ENCODE assay signal across 13 cellular contexts in genomic region chr4:16532240-16532990, GRCh38.
A peak's percentile ranks its signal among the peaks of the same experiment; 100 is the strongest.
DNase-seq lines count a peak whose midpoint lies in the region; ATAC-seq, FAIRE-seq and TF ChIP-seq lines count a peak whose summit lies in the region.
"Had no signal": no experiment of that assay in that cellular context is flagged by ENCODE, and none has a peak within 500 bp of the region (broad histone marks: within the 10 kb centered on the region; RNA-seq: fewer than 3 reads in every experiment).

No MANE protein-coding gene starts in this region.

- H3K79me2 ChIP-seq in HepG2 (ENCODE audit: insufficient read depth, low read length) = no peaks in the 10 kb centered on the region

- CTCF ChIA-PET in HepG2 (lab: Yijun Ruan, JAX; ENCODE audit: low intra/inter-chr PET ratio, low total read pairs) = no interaction called here

- FAIRE-seq in HepG2 (lab: Jason Lieb, UNC) = no peak
- FAIRE-seq: A204.1, small intestine, TTC549 had no signal

- no peak overlapping the region for H2AFZ ChIP-seq in HepG2 (ENCODE audit: low read length)

- H3K36me3 ChIP-seq in liver (ENCODE audit: control insufficient read depth in 4 of 4, insufficient read depth in 3 of 4, low read depth in 1 of 4, low read length in 3 of 4) (no peaks in the 10 kb centered on the region), HepG2 (replicated peaks in 1 of 2; ENCODE audit: control insufficient read depth in 1 of 2, insufficient read depth in 2 of 2, low read length in 2 of 2) (no peaks in the 10 kb centered on the region), aorta (ENCODE audit: control insufficient read depth in 1 of 2, insufficient read depth in 2 of 2, low read length in 1 of 2) (no peaks in the 10 kb centered on the region), colonic mucosa (no peaks in the 10 kb centered on the region)

- ATAC-seq in HepG2 = no peak
- peak; percentile 63 for ATAC-seq in aorta (ENCODE audit: low FRiP score)
- ATAC-seq in HG03378 (IDR thresholded peaks at IDR 0.05; ENCODE audit: unreplicated experiment) = no peak
- ATAC-seq in GM18498 (IDR thresholded peaks at IDR 0.05; ENCODE audit: unreplicated experiment) = no peak

- no peaks in the 10 kb centered on the region for H3K27me3 ChIP-seq in liver (ENCODE audit: control insufficient read depth in 4 of 4, insufficient read depth in 4 of 4, low read length in 3 of 4)
- H3K27me3 ChIP-seq in HepG2 (ENCODE audit: control insufficient read depth in 1 of 2, insufficient read depth in 2 of 2, low read length in 2 of 2) = no peaks in the 10 kb centered on the region; a peak in 1 of 5 replicates
- H3K27me3 ChIP-seq in aorta (ENCODE audit: control insufficient read depth in 1 of 2, insufficient read depth in 2 of 2, low read length in 1 of 2) = no peaks in the 10 kb centered on the region
- no peaks in the 10 kb centered on the region for H3K27me3 ChIP-seq in colonic mucosa
- H3K27me3 ChIP-seq: dorsolateral prefrontal cortex had no signal

- TF ChIP-seq EP300 in HepG2 (IDR thresholded peaks at IDR 0.05; ENCODE audit: low read depth in 2 of 2, low read length in 2 of 2) (no peak), HepG2 (CRISPR knock-in tag; IDR thresholded peaks at IDR 0.05; ENCODE audit: borderline replicate concordance) (no peak)

- H3K4me3 ChIP-seq in liver (ENCODE audit: low read depth in 1 of 3, low read length in 3 of 3) = no peak overlapping the region
- H3K4me3 ChIP-seq in HepG2 (replicated peaks in 1 of 3; ENCODE audit: insufficient read depth in 1 of 3, low read depth in 2 of 3, low read length in 3 of 3) = no peak overlapping the region
- H3K4me3 ChIP-seq in epithelial cell of esophagus (ENCODE audit: low read length) = no peak overlapping the region
- no peak overlapping the region for H3K4me3 ChIP-seq in aorta (ENCODE audit: low read length in 2 of 2)
- no peak overlapping the region for H3K4me3 ChIP-seq in colonic mucosa
- H3K4me3 ChIP-seq: dorsolateral prefrontal cortex had no signal

- POLR2A ChIA-PET in HepG2 (lab: Yijun Ruan, JAX) = no interaction called here

- H3K9ac ChIP-seq in liver (ENCODE audit: low read depth in 1 of 2, low read length in 2 of 2) (no peak overlapping the region), HepG2 (ENCODE audit: insufficient read depth, low read depth, low read length) (no peak overlapping the region), colonic mucosa (ENCODE audit: low read depth in 2 of 2, low read length in 2 of 2) (no peak overlapping the region)

- H3K9me3 ChIP-seq in liver (ENCODE audit: control insufficient read depth in 4 of 4, low read length in 3 of 4) (no peaks in the 10 kb centered on the region), HepG2 (ENCODE audit: low read length) (no peaks in the 10 kb centered on the region), aorta (ENCODE audit: control insufficient read depth, low read length) (no peaks in the 10 kb centered on the region), colonic mucosa (no peaks in the 10 kb centered on the region)

- H4K20me1 ChIP-seq in HepG2 (ENCODE audit: insufficient read depth, low read length) = no peaks in the 10 kb centered on the region

- TF ChIP-seq POLR2A in HepG2 (IDR thresholded peaks at IDR 0.05; ENCODE audit: insufficient read depth in 1 of 2, low read depth in 2 of 2, low read length in 2 of 2) = no peak

- no peak for TF ChIP-seq RAD21 in liver (IDR thresholded peaks at IDR 0.05)
- no peak for TF ChIP-seq RAD21 in HepG2 (CRISPR knock-in tag; IDR thresholded peaks at IDR 0.05)

- 55% methylated on average over 6 of the region's 6 CpGs for WGBS in liver
- 21% methylated on average over 6 of the region's 6 CpGs for WGBS in HepG2 (ENCODE audit: low lambda C conversion rate)
- 20 to 21% methylated on average over 6 of the region's 6 CpGs for WGBS in aorta, 2 donors

- no peak overlapping the region for H3K4me2 ChIP-seq in HepG2 (ENCODE audit: low read depth, low read length)

- intact Hi-C loops in HepG2 (cut with micrococcal nuclease; ENCODE audit: unreplicated experiment) (no loop called here), aorta (cut with DNase I) (no loop called here), colonic mucosa (cut with DNase I) (no loop called here)

- DNase-seq in HepG2 (ENCODE audit: low spot score) = no peak
- peak; percentile 52 for DNase-seq in epithelial cell of esophagus (ENCODE audit: low read depth)
- DNase-seq in kidney tubule cell (ENCODE audit: low spot score) = peak; percentile 67
- DNase-seq in aorta = no peak
- DNase-seq in colonic mucosa = no peak
- DNase-seq: dorsolateral prefrontal cortex, NCI-H2029, small intestine had no signal

- peaks cover 0 to 9% (median 4%) of the 10 kb centered on the region in 4 donors for H3K4me1 ChIP-seq in liver (ENCODE audit: control insufficient read depth in 4 of 4, insufficient read depth in 4 of 4, low read length in 3 of 4)
- no peaks in the 10 kb centered on the region for H3K4me1 ChIP-seq in HepG2 (ENCODE audit: insufficient read depth, low read length)
- H3K4me1 ChIP-seq in aorta (ENCODE audit: control insufficient read depth in 1 of 2, insufficient read depth in 2 of 2, low read length in 2 of 2) = peaks cover 3 to 7% of the 10 kb centered on the region in 2 donors
- H3K4me1 ChIP-seq in colonic mucosa = no peaks in the 10 kb centered on the region

- BruUV-seq in HepG2 (replicated peaks; lab: Mats Ljungman, UMichigan) = no TSS peak

- no peak for TF ChIP-seq CTCF in liver (IDR thresholded peaks at IDR 0.05; ENCODE audit: low read depth, low read length, missing input control)
- no peak for TF ChIP-seq CTCF in HepG2 (CRISPR knock-in tag; IDR thresholded peaks at IDR 0.05)
- TF ChIP-seq CTCF in epithelial cell of esophagus (IDR thresholded peaks at IDR 0.05; ENCODE audit: insufficient read depth, low read depth, low read length, missing control alignments) = no peak
- no peak for TF ChIP-seq CTCF in colonic mucosa (IDR thresholded peaks at IDR 0.05)

- H3K27ac ChIP-seq in liver (ENCODE audit: low read depth in 1 of 2, low read length in 2 of 2) (no peak overlapping the region), HepG2 (ENCODE audit: extremely low read length, insufficient read depth, low read length) (no peak overlapping the region), aorta (ENCODE audit: low read depth in 1 of 2, low read length in 2 of 2) (peak overlapping the region; percentile 32 to 61), colonic mucosa (no peak overlapping the region)

- in situ Hi-C loops in HepG2 (cut with HindIII; ENCODE audit: extremely low pct_ligation_motif_present, low pct_unique_long_range_greater_than_20kb) = no loop called here

TF ChIP-seq in liver, 16 proteins besides CTCF, POLR2A, EP300 and RAD21:
- TF ChIP-seq NR2F2 (IDR thresholded peaks at IDR 0.05) (peak; percentile 53), FOXA1 (IDR thresholded peaks at IDR 0.05) (no peak)
TF ChIP-seq in liver: peak in this region for 1.

TF ChIP-seq in HepG2, 621 proteins besides CTCF, POLR2A, EP300 and RAD21 (continues in another document):
- no peak for TF ChIP-seq NKX3-1 (CRISPR knock-in tag; IDR thresholded peaks at IDR 0.05)
- TF ChIP-seq ZBTB20 (CRISPR knock-in tag; IDR thresholded peaks at IDR 0.05; ENCODE audit: borderline replicate concordance, low read depth) = no peak
- no peak for TF ChIP-seq PCBP2 (optimal IDR thresholded peaks at IDR 0.05; ENCODE audit: low read depth, low read length, poor library complexity, severe bottlenecking)
- TF ChIP-seq ZBTB42 (CRISPR knock-in tag; IDR thresholded peaks at IDR 0.05) = no peak
- no peak for TF ChIP-seq FOXP4 (CRISPR knock-in tag; IDR thresholded peaks at IDR 0.05)
- TF ChIP-seq ZNF614 (CRISPR knock-in tag; IDR thresholded peaks at IDR 0.05; ENCODE audit: borderline replicate concordance) = no peak
- TF ChIP-seq ZNF44 (CRISPR knock-in tag; IDR thresholded peaks at IDR 0.05) = no peak
- no peak for TF ChIP-seq ZNF563 (CRISPR knock-in tag; IDR thresholded peaks at IDR 0.05)
- no peak for TF ChIP-seq THAP8 (CRISPR knock-in tag; IDR thresholded peaks at IDR 0.05; ENCODE audit: borderline replicate concordance)
- no peak for TF ChIP-seq FOXA3 (CRISPR knock-in tag; IDR thresholded peaks at IDR 0.05)
- no peak for TF ChIP-seq ZNF256 (CRISPR knock-in tag; conservative IDR thresholded peaks at IDR 0.05)
- no peak for TF ChIP-seq ZNF691 (CRISPR knock-in tag; IDR thresholded peaks at IDR 0.05; ENCODE audit: borderline replicate concordance, low read depth)

Comparison
In these comparisons a context has a peak if more than half of its experiments do, and no peak if none do; other contexts are left out.
1. H3K27ac ChIP-seq: peak in aorta (2 of 2); none in liver (0 of 2), HepG2 (single experiment) and colonic mucosa (single experiment).
2. DNase-seq: peak in epithelial cell of esophagus (single experiment) and kidney tubule cell (single experiment); none in HepG2 (single experiment), aorta (0 of 2) and colonic mucosa (single experiment).